Comparison of ENCODE assay signal across 10 cellular contexts in genomic region chr12:22283006-22283506, GRCh38. TPM values are rescaled to one million over a fixed set of nuclear protein-coding genes. Genes with fewer than 3 reads are reported as not detected.
DNase-seq lines count a peak whose midpoint lies in the region; ATAC-seq and TF ChIP-seq lines count a peak whose summit lies in the region.
"Had no signal": no experiment of that assay in that cellular context is flagged by ENCODE, and none has a peak within 500 bp of the region (broad histone marks: within the 10 kb centered on the region; RNA-seq: fewer than 3 reads in every experiment).

No MANE protein-coding gene starts in this region.

- H3K27me3 ChIP-seq in IMR-90 (ENCODE audit: control insufficient read depth, insufficient read depth, low read length) (no peaks in the 10 kb centered on the region), dorsolateral prefrontal cortex (no peaks in the 10 kb centered on the region), lower lobe of right lung (ENCODE audit: low read depth) (no peaks in the 10 kb centered on the region), transverse colon (no peaks in the 10 kb centered on the region)
- H3K27me3 ChIP-seq in effector memory CD4-positive, alpha-beta T cell (replicated peaks; ENCODE audit: control insufficient read depth, insufficient read depth, low read length, poor library complexity, severe bottlenecking), result no peaks in the 10 kb centered on the region

- H4K5ac ChIP-seq in IMR-90 (ENCODE audit: low read depth, low read length), result no peak overlapping the region

- H2BK120ac ChIP-seq in IMR-90 (ENCODE audit: low read depth, low read length), result peak overlapping the region; percentile 17

- H3K14ac ChIP-seq in IMR-90 (replicated peaks; ENCODE audit: low read depth, low read length), result no peak overlapping the region

- DNase-seq in IMR-90, result peak; percentile 85
- no peak for DNase-seq in dorsolateral prefrontal cortex
- no peak for DNase-seq in lower lobe of right lung
- DNase-seq in transverse colon, result no peak
- DNase-seq in effector memory CD4-positive, alpha-beta T cell, result no peak
- DNase-seq in stimulated activated naive CD4-positive, alpha-beta T cell treated with Interleukin-2 at 50 U/mL for 16 hours (lab: John Stamatoyannopoulos, UW), result no peak
- no peak for DNase-seq in germinal center (ENCODE audit: low spot score)
- DNase-seq in erythroblast (lab: John Stamatoyannopoulos, UW), result no peak
- DNase-seq: NCI-H526 had no signal

- peak overlapping the region; percentile 63 for H3K18ac ChIP-seq in IMR-90 (ENCODE audit: low read depth, low read length)

- H4K8ac ChIP-seq in IMR-90 (ENCODE audit: low read depth in 2 of 2, low read length in 2 of 2), result peak overlapping the region in 1 of 2 experiments; percentile 11; a peak in 1 of 4 replicates

- no peaks in the 10 kb centered on the region for H3K9me1 ChIP-seq in IMR-90 (ENCODE audit: insufficient read depth, low read length)

- intact Hi-C loops in IMR-90 (cut with micrococcal nuclease) (loop anchor here (1.0 kb wide), 1 partner anchor 8 kb away; no protein-coding TSS in a partner anchor), dorsolateral prefrontal cortex (cut with DNase I) (no loop called here), lower lobe of right lung (cut with DNase I) (no loop called here), transverse colon (cut with DNase I; ENCODE audit: low total_unique reads) (no loop called here)

- H3K9me3 ChIP-seq in IMR-90 (ENCODE audit: control insufficient read depth, insufficient read depth, low read length), result no peaks in the 10 kb centered on the region
- no peaks in the 10 kb centered on the region for H3K9me3 ChIP-seq in lower lobe of right lung
- H3K9me3 ChIP-seq in transverse colon, result no peaks in the 10 kb centered on the region
- H3K9me3 ChIP-seq in effector memory CD4-positive, alpha-beta T cell (ENCODE audit: control insufficient read depth, low read length), result no peaks in the 10 kb centered on the region

- H2BK20ac ChIP-seq in IMR-90 (ENCODE audit: low read depth, low read length), result peak overlapping the region; percentile 12; the same call in 1 of the 2 replicates

- no peak for TF ChIP-seq EP300 in transverse colon (IDR thresholded peaks at IDR 0.05; ENCODE audit: low read depth)

- dilution Hi-C loops in IMR-90 (cut with HindIII; ENCODE audit: low sequenced_read_pairs, unreplicated experiment), result no loop called here

- no peak overlapping the region for H3K9ac ChIP-seq in IMR-90 (ENCODE audit: low read depth, low read length)
- H3K9ac ChIP-seq: KMS-11 had no signal

- H3K36me3 ChIP-seq in IMR-90 (ENCODE audit: control insufficient read depth, insufficient read depth, low read length) (no peaks in the 10 kb centered on the region), lower lobe of right lung (no peaks in the 10 kb centered on the region), transverse colon (no peaks in the 10 kb centered on the region)
- no peaks in the 10 kb centered on the region for H3K36me3 ChIP-seq in effector memory CD4-positive, alpha-beta T cell (ENCODE audit: control insufficient read depth, insufficient read depth, low read length)

- H3K4ac ChIP-seq in IMR-90 (ENCODE audit: low read depth, low read length), result peak overlapping the region; percentile 56

- no peak overlapping the region for H2AFZ ChIP-seq in IMR-90 (replicated peaks; ENCODE audit: low read length, poor library complexity)

- H3K56ac ChIP-seq in IMR-90 (ENCODE audit: extremely low read depth, insufficient read depth, low read length), result no peak overlapping the region

- POLR2A ChIA-PET in IMR-90 (lab: Charles Lee; ENCODE audit: unreplicated experiment), result no interaction called here

- H3K4me1 ChIP-seq in IMR-90 (ENCODE audit: control insufficient read depth, insufficient read depth, low read length) (peaks cover 9% of the 10 kb centered on the region), lower lobe of right lung (no peaks in the 10 kb centered on the region), transverse colon (peaks cover 0 to 5% (median 0%) of the 10 kb centered on the region in 4 donors)
- H3K4me1 ChIP-seq in effector memory CD4-positive, alpha-beta T cell (ENCODE audit: control insufficient read depth, insufficient read depth, low read length, poor library complexity, severe bottlenecking), result peaks cover under 1% of the 10 kb centered on the region

- no peak overlapping the region for H3K4me3 ChIP-seq in IMR-90 (ENCODE audit: insufficient read depth, low read depth, low read length)
- peak overlapping the region in 1 of 59 donors; percentile 13 for H3K4me3 ChIP-seq in dorsolateral prefrontal cortex
- no peak overlapping the region for H3K4me3 ChIP-seq in lower lobe of right lung
- H3K4me3 ChIP-seq in transverse colon, result no peak overlapping the region
- H3K4me3 ChIP-seq in effector memory CD4-positive, alpha-beta T cell (ENCODE audit: insufficient read depth, low read depth, low read length, poor library complexity, severe bottlenecking), result no peak overlapping the region

- no peak overlapping the region; the same call in 2 of the 3 replicates for H2BK15ac ChIP-seq in IMR-90 (ENCODE audit: low read depth, low read length)

- no peak overlapping the region for H2AK9ac ChIP-seq in IMR-90 (replicated peaks; ENCODE audit: low read depth, low read length, poor library complexity)

- no peak overlapping the region for H4K91ac ChIP-seq in IMR-90 (ENCODE audit: insufficient read depth, low read depth, low read length)

- BruUV-seq in IMR-90 (replicated peaks; lab: Mats Ljungman, UMichigan), result no TSS peak

- H3K79me1 ChIP-seq in IMR-90 (ENCODE audit: low read depth in 1 of 2, low read length in 2 of 2), result no peaks in the 10 kb centered on the region

- in situ Hi-C loops in IMR-90 (cut with MboI; ENCODE audit: low sequenced_read_pairs), result no loop called here
- in situ Hi-C loops in transverse colon (cut with MboI; ENCODE audit: low pct_ligation_motif_present in 1 of 4, low pct_unique_long_range_greater_than_20kb in 1 of 4, low sequenced_read_pairs in 3 of 4), result no loop called here

- no peaks in the 10 kb centered on the region for H4K20me1 ChIP-seq in IMR-90 (ENCODE audit: insufficient read depth, low read length)

- WGBS in IMR-90 (ENCODE audit: extremely low coverage in 2 of 2, insufficient read length in 1 of 2), 2 experiments, result no CpG with 5 or more reads among the region's 3 CpGs
- 67 to 76% methylated on average over 3 of the region's 3 CpGs for WGBS in transverse colon (ENCODE audit: low coverage in 1 of 2), 2 donors

- peak overlapping the region; percentile 60 for H3K4me2 ChIP-seq in IMR-90 (ENCODE audit: low read depth, low read length)
- H3K4me2 ChIP-seq: KMS-11 had no signal

- peak overlapping the region; percentile 63 for H2BK5ac ChIP-seq in IMR-90 (ENCODE audit: low read depth, low read length, poor library complexity, severe bottlenecking)

- TF ChIP-seq RAD21 in IMR-90 (IDR thresholded peaks at IDR 0.05; ENCODE audit: low read length), result no peak

- TF ChIP-seq POLR2A in IMR-90 (IDR thresholded peaks at IDR 0.05; ENCODE audit: low read depth, low read length), result no peak
- TF ChIP-seq POLR2A in transverse colon (IDR thresholded peaks at IDR 0.05), result no peak
- TF ChIP-seq POLR2A in erythroblast (IDR thresholded peaks at IDR 0.05; ENCODE audit: low read length), result no peak

- peak; percentile 61 for ATAC-seq in IMR-90 (ENCODE audit: low read depth)
- peak in 1 of 2 donors; percentile 49 for ATAC-seq in lower lobe of right lung

- H3K27ac ChIP-seq in IMR-90 (ENCODE audit: insufficient read depth, low read length) (peak overlapping the region; percentile 74; the same call in 1 of the 2 replicates), dorsolateral prefrontal cortex (peak overlapping the region in 32 of 59 donors; percentile 0 to 78 (median 49)), lower lobe of right lung (peak overlapping the region; percentile 63), transverse colon (peak overlapping the region; percentile 40 to 60 (median 58))
- no peak overlapping the region for H3K27ac ChIP-seq in effector memory CD4-positive, alpha-beta T cell (ENCODE audit: insufficient read depth, low read length, poor library complexity, severe bottlenecking)
- H3K27ac ChIP-seq: KMS-11 had no signal

- H2AK5ac ChIP-seq in IMR-90 (ENCODE audit: low read depth, low read length), result no peak overlapping the region

- no peak overlapping the region for H3K23ac ChIP-seq in IMR-90 (ENCODE audit: low read depth, low read length)

- CTCF ChIA-PET in IMR-90 (lab: Yijun Ruan, JAX), result interaction anchor here (0.9 kb wide), 1 partner anchor 400 kb away, joined by 5 read pairs; no protein-coding TSS in a partner anchor

- TF ChIP-seq CTCF in IMR-90 (conservative IDR thresholded peaks at IDR 0.05; ENCODE audit: low read depth, low read length) (no peak), dorsolateral prefrontal cortex (IDR thresholded peaks at IDR 0.05 in 54 of 56, conservative IDR thresholded peaks at IDR 0.05 in 2 of 56; ENCODE audit: low read depth in 1 of 56, partially characterized antibody in 56 of 56) (no peak), lower lobe of right lung (IDR thresholded peaks at IDR 0.05) (no peak), transverse colon (IDR thresholded peaks at IDR 0.05) (no peak)

TF ChIP-seq in IMR-90, 13 proteins besides CTCF, POLR2A, EP300 and RAD21:
- TF ChIP-seq MAZ (IDR thresholded peaks at IDR 0.05; ENCODE audit: borderline replicate concordance, low read depth, low read length), result no peak
- TF ChIP-seq CHD1 (IDR thresholded peaks at IDR 0.05; ENCODE audit: low read depth, low read length), result no peak
- TF ChIP-seq BHLHE40 (IDR thresholded peaks at IDR 0.05; ENCODE audit: low read depth, low read length), result peak; percentile 64; the same call in 1 of the 2 replicates
TF ChIP-seq in IMR-90: peak in this region for 1.

RNA-seq across cellular contexts. Expression of gene ST8SIA1, which starts 51.5 kb away (rescaled TPM):
- total RNA-seq in IMR-90 (2012; rRNA removed) (0.28 TPM in 1 of 2 replicates, not detected in the other), dorsolateral prefrontal cortex (10 to 100 TPM; 23.7 to 85.9 (median 53.9) TPM), lower lobe of right lung (9.1 TPM), transverse colon (1 to 10 TPM; 1.4 to 4.5 (median 3.9) TPM)
- not detected in 2 replicates for polyA plus RNA-seq in IMR-90 (2012; rRNA removed)
- not detected in 2 replicates for polyA plus RNA-seq in IMR-90 (2012; cell fraction: cytosol; rRNA removed)
- not detected in 2 replicates for polyA plus RNA-seq in IMR-90 (2012; cell fraction: nucleus; rRNA removed; ENCODE audit: low replicate concordance)
